In genomic region chr16:31107465-31107867, GRCh38 we compare ENCODE assay signal across 7 cellular contexts. TPM values are rescaled to one million over a fixed set of nuclear protein-coding genes. Genes with fewer than 3 reads are reported as not detected.
DNase-seq lines count a peak whose midpoint lies in the region; ATAC-seq and TF ChIP-seq lines count a peak whose summit lies in the region.

No MANE protein-coding gene starts in this region.

- peaks cover 27% of the 10 kb centered on the region for H3K36me3 ChIP-seq in neuron (ENCODE audit: insufficient read depth, low read length)

- H3K27ac Mint-ChIP-seq in WTC11: no peak overlapping the region

- peaks cover 2% of the 10 kb centered on the region for H3K4me1 ChIP-seq in neuron (ENCODE audit: insufficient read depth, low read length)

- peak overlapping the region; percentile 79 for H3K4me3 ChIP-seq in neuron (ENCODE audit: low read length)

- H3K36me3 Mint-ChIP-seq in WTC11: peaks cover 27% of the 10 kb centered on the region

- no peak for TF ChIP-seq CTCF in WTC11 (IDR thresholded peaks at IDR 0.05)

- POLR2A ChIA-PET in WTC11 (lab: Charles Lee): no interaction called here

- H2AFZ ChIP-seq in neuron (ENCODE audit: low read depth, low read length): peak overlapping the region; percentile 84

- peak overlapping the region; percentile 74 for H3K4me3 Mint-ChIP-seq in WTC11

- peaks cover 9% of the 10 kb centered on the region; the same call in 1 of the 2 replicates for H3K4me1 Mint-ChIP-seq in WTC11

- CTCF ChIA-PET in WTC11 (lab: Charles Lee): interaction anchor here (0.7 to 3.0 kb wide), 3 partner anchors 13 to 123 kb away, joined by 3 to 9 read pairs (median 5); partner anchors contain the start of gene HSD3B7

- H3K9me3 ChIP-seq in neuron (ENCODE audit: low read length): no peaks in the 10 kb centered on the region

- peak; percentile 56 for ATAC-seq in GM19025 (IDR thresholded peaks at IDR 0.05; ENCODE audit: low read depth, unreplicated experiment)
- peak; percentile 63 for ATAC-seq in HG02798 (IDR thresholded peaks at IDR 0.05; ENCODE audit: poor library complexity, unreplicated experiment)
- no peak for ATAC-seq in WTC11
- ATAC-seq in GM19397 (IDR thresholded peaks at IDR 0.05; ENCODE audit: unreplicated experiment): no peak

- peaks cover 4% of the 10 kb centered on the region for H3K27me3 Mint-ChIP-seq in WTC11 (ENCODE audit: low read depth)

- no peaks in the 10 kb centered on the region for H3K27me3 ChIP-seq in neuron (ENCODE audit: insufficient read depth, low read length)

- H3K9me3 Mint-ChIP-seq in WTC11: no peaks in the 10 kb centered on the region

- DNase-seq in WTC11 (ENCODE audit: low spot score): no peak
- DNase-seq in COLO829 (ENCODE audit: low spot score): no peak
- no peak for DNase-seq in dermis blood vessel endothelial cell

TF ChIP-seq in WTC11, 78 proteins besides CTCF, POLR2A, EP300 and RAD21:
- no peak for TF ChIP-seq ERG (CRISPR knock-in tag; IDR thresholded peaks at IDR 0.05)
- TF ChIP-seq RELA (CRISPR knock-in tag; IDR thresholded peaks at IDR 0.05; ENCODE audit: borderline replicate concordance): no peak
- TF ChIP-seq CREM (CRISPR knock-in tag; IDR thresholded peaks at IDR 0.05): no peak
- no peak for TF ChIP-seq IRF2 (CRISPR knock-in tag; IDR thresholded peaks at IDR 0.05; ENCODE audit: borderline replicate concordance, low read depth)
- TF ChIP-seq KAT7 (CRISPR knock-in tag; IDR thresholded peaks at IDR 0.05; ENCODE audit: borderline replicate concordance): no peak
- no peak for TF ChIP-seq ATF3 (CRISPR knock-in tag; conservative IDR thresholded peaks at IDR 0.05)
- no peak for TF ChIP-seq SMAD3 (CRISPR knock-in tag; IDR thresholded peaks at IDR 0.05; ENCODE audit: borderline replicate concordance)
- TF ChIP-seq NR1H2 (CRISPR knock-in tag; IDR thresholded peaks at IDR 0.05): no peak
- no peak for TF ChIP-seq ZSCAN18 (CRISPR knock-in tag; IDR thresholded peaks at IDR 0.05)
- no peak for TF ChIP-seq ARID4B (CRISPR knock-in tag; IDR thresholded peaks at IDR 0.05; ENCODE audit: borderline replicate concordance)
- no peak for TF ChIP-seq E2F4 (CRISPR knock-in tag; IDR thresholded peaks at IDR 0.05; ENCODE audit: borderline replicate concordance, low read depth)
- no peak for TF ChIP-seq AR (CRISPR knock-in tag; IDR thresholded peaks at IDR 0.05)
- no peak for TF ChIP-seq PRRX2 (CRISPR knock-in tag; IDR thresholded peaks at IDR 0.05)

RNA-seq across cellular contexts. Expression of gene BCKDK, which starts 0.7 kb away (rescaled TPM):
- total RNA-seq in WTC11 (2021) (58.3 to 71.3 TPM (median 69.3 TPM) in 3 replicates), dermis blood vessel endothelial cell (18.4 and 36.2 TPM in 2 replicates)

RNA-seq across cellular contexts. Expression of gene KAT8, which starts 10.0 kb away (rescaled TPM):
- total RNA-seq in WTC11 (2021) (65.7 to 70.8 TPM (median 69.8 TPM) in 3 replicates), dermis blood vessel endothelial cell (38.3 and 45.6 TPM in 2 replicates)

RNA-seq across cellular contexts. Expression of gene VKORC1, which starts 12.9 kb away (rescaled TPM):
- total RNA-seq in WTC11 (2021) (85.7 to 114 TPM (median 110 TPM) in 3 replicates), dermis blood vessel endothelial cell (67.6 and 109 TPM in 2 replicates)

RNA-seq across cellular contexts. Expression of gene PRSS53, which starts 18.7 kb away (rescaled TPM):
- total RNA-seq in WTC11 (2021): 2.5 to 4.9 TPM (median 4.1 TPM) in 3 replicates
- 0.88 and 2.0 TPM in 2 replicates for total RNA-seq in dermis blood vessel endothelial cell

RNA-seq across cellular contexts. Expression of gene PRSS8, which starts 28.1 kb away (rescaled TPM):
- 78.8 to 127 TPM (median 127 TPM) in 3 replicates for total RNA-seq in WTC11 (2021)
- total RNA-seq in dermis blood vessel endothelial cell: not detected in 2 replicates

Comparison
In these comparisons a context has a peak if more than half of its experiments do, and no peak if none do; other contexts are left out.
1. ATAC-seq: peak in GM19025 (single experiment) and HG02798 (single experiment); none in WTC11 (single experiment) and GM19397 (single experiment).